ENCODE assay signal across 8 cellular contexts in genomic region chr9:128203024-128203841, GRCh38. TPM values are rescaled to one million over a fixed set of nuclear protein-coding genes. Genes with fewer than 3 reads are reported as not detected.
A peak's percentile ranks its signal among the peaks of the same experiment; 100 is the strongest.
DNase-seq lines count a peak whose midpoint lies in the region; ATAC-seq and TF ChIP-seq lines count a peak whose summit lies in the region.

Gene DNM1 (plus strand): TSS chr9:128203379. CDS start chr9:128203471, 92 bp downstream.

- no peaks in the 10 kb centered on the region for H3K27me3 ChIP-seq in NT2/D1 (ENCODE audit: insufficient read depth, insufficient read length)

- peaks cover 14% of the 10 kb centered on the region for H3K4me1 ChIP-seq in NT2/D1 (ENCODE audit: insufficient read depth, insufficient read length)

- peak within 1 kb of the TSS; percentile 92 for H3K9ac ChIP-seq in NT2/D1 (ENCODE audit: insufficient read length, low read depth)

- in situ Hi-C loops in ACHN (cut with HindIII; ENCODE audit: low pct_ligation_motif_present, low pct_unique_long_range_greater_than_20kb, low sequenced_read_pairs), result no loop called here

- peaks cover 15% of the 10 kb centered on the region for H3K36me3 ChIP-seq in NT2/D1 (ENCODE audit: insufficient read depth, insufficient read length, low read length)

- DNase-seq in ACHN, result peak; percentile 66
- no peak for DNase-seq in NT2/D1 (ENCODE audit: low read depth, low spot score)
- peak; percentile 55 for DNase-seq in activated T-cell treated with anti-CD3 and anti-CD28 coated beads for 4 hours
- DNase-seq in erythroblast (lab: John Stamatoyannopoulos, UW), result peak; percentile 76 to 87
- peak; percentile 53 for DNase-seq in mucosa of gallbladder (ENCODE audit: low spot score)
- peak; percentile 17 to 47 for DNase-seq in stimulated activated CD8-positive, alpha-beta memory T cell treated with anti-CD3 and anti-CD28 coated beads, Interleukin-4, amount 100 ng/mL, for 1 hour (ENCODE audit: low read depth in 2 of 2, low spot score in 1 of 2)

- TF ChIP-seq POLR2A in erythroblast (IDR thresholded peaks at IDR 0.05; ENCODE audit: low read length), result no peak

- ATAC-seq in GM18517 (IDR thresholded peaks at IDR 0.05; ENCODE audit: unreplicated experiment) (peak; percentile 57), HG03280 (IDR thresholded peaks at IDR 0.05; ENCODE audit: unreplicated experiment) (peak; percentile 90)

- H3K9me3 ChIP-seq in NT2/D1 (ENCODE audit: insufficient read depth, low read length), result no peaks in the 10 kb centered on the region

- peak within 1 kb of the TSS; percentile 82 for H3K4me3 ChIP-seq in NT2/D1 (ENCODE audit: insufficient read length, low read depth)

RNA-seq across cellular contexts. Expression of gene DNM1, which starts in this region (rescaled TPM):
- total RNA-seq in mucosa of gallbladder, result 135 TPM
